In the genomic region with DNA sequence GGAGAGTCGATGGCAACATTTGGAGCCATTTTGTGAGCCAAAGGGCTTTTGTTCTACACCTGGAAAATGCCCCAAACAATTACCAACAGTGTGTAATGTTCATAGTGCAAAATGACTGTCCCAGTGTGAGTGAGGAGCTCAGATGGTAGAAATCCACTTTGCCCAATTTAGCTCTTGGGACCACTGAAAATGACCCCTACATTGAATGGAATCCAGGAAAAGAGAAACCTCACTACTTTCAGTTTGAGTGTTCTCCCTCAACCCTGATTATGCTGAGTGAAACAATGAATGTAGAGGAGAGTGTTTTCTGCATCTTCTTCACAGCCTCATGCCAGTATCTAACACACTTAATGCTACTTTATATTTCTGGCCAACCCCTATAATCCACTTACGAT, we compare ENCODE assay signal across 25 cellular contexts.
A peak's percentile ranks its signal among the peaks of the same experiment; 100 is the strongest.
DNase-seq lines count a peak whose midpoint lies in the region; ATAC-seq lines count a peak whose summit lies in the region.
"Had no signal": no experiment of that assay in that cellular context is flagged by ENCODE, and none has a peak within 500 bp of the region (broad histone marks: within the 10 kb centered on the region; RNA-seq: fewer than 3 reads in every experiment).

No MANE protein-coding gene starts in this region.

- no peaks in the 10 kb centered on the region for H3K4me1 ChIP-seq in aorta (ENCODE audit: control insufficient read depth in 1 of 2, insufficient read depth in 2 of 2, low read length in 2 of 2)

- H3K36me3 Mint-ChIP-seq in activated T-cell treated with anti-CD3 and anti-CD28 coated beads, Interleukin-2, amount 50 U/mL, for 72 hours (ENCODE audit: insufficient read depth in 2 of 2): no peaks in the 10 kb centered on the region
- no peaks in the 10 kb centered on the region for H3K36me3 Mint-ChIP-seq in stimulated activated effector memory CD8-positive, alpha-beta T cell treated with anti-CD3 and anti-CD28 coated beads, Interleukin-12 subunit alpha, Interleukin-12 subunit beta, amount 100 ng/mL, for 72 hours
- H3K36me3 Mint-ChIP-seq: CD8-positive, alpha-beta T cell; T-cell had no signal

- 79 to 86% methylated on average over 2 of the region's 2 CpGs for WGBS in aorta, 2 donors

- H3K4me3 ChIP-seq in aorta (ENCODE audit: low read length in 2 of 2): no peak overlapping the region

- intact Hi-C loops in aorta (cut with DNase I): no loop called here

- H3K27ac Mint-ChIP-seq in activated T-cell treated with anti-CD3 and anti-CD28 coated beads, Interleukin-2, amount 50 U/mL, for 72 hours: no peak overlapping the region
- H3K27ac Mint-ChIP-seq in stimulated activated effector memory CD8-positive, alpha-beta T cell treated with anti-CD3 and anti-CD28 coated beads, Interleukin-12 subunit alpha, Interleukin-12 subunit beta, amount 100 ng/mL, for 72 hours: no peak overlapping the region
- H3K27ac Mint-ChIP-seq: CD8-positive, alpha-beta T cell; T-cell; T-helper 2 cell treated with Interferon-gamma antibody and Interleukin-4, amounts not matched to agents 5 μg/mL and 100 μg/mL, for 36 hours had no signal

- H3K27ac ChIP-seq in aorta (ENCODE audit: low read depth in 1 of 2, low read length in 2 of 2): no peak overlapping the region

- peaks cover 0 to 2% of the 10 kb centered on the region in 2 donors for H3K27me3 ChIP-seq in aorta (ENCODE audit: control insufficient read depth in 1 of 2, insufficient read depth in 2 of 2, low read length in 1 of 2)

- no peak for DNase-seq in activated T-cell treated with anti-CD3 and anti-CD28 coated beads, Interleukin-2, amount 50 U/mL, for 72 hours
- no peak for DNase-seq in activated T-cell treated with anti-CD3 and anti-CD28 coated beads, Interleukin-2, amount 50 U/mL, for 1 hour
- no peak for DNase-seq in stimulated activated effector memory CD8-positive, alpha-beta T cell treated with anti-CD3 and anti-CD28 coated beads, Interleukin-12 subunit alpha, Interleukin-12 subunit beta, amount 100 ng/mL, for 72 hours (ENCODE audit: low spot score in 2 of 2)
- no peak for DNase-seq in stimulated activated CD4-positive, alpha-beta T cell treated with anti-CD3 and anti-CD28 coated beads, Interleukin-2, amount 100 ng/mL, for 24 hours
- DNase-seq in G401 (ENCODE audit: low spot score): no peak
- no peak for DNase-seq in aorta
- DNase-seq: 8988T; AML-193; C1 segment of cervical spinal cord; CD8-positive, alpha-beta T cell; DND-41; H7; MM.1S; NCI-H1048; NCI-H1417 treated with DMSO at 0.1 percent for 48 hours; NCI-H187 treated with DMSO at 0.1 percent for 48 hours; NCI-H226; NCI-H510A treated with DMSO at 0.1 percent for 48 hours; NCI-H748 treated with DMSO at 0.1 percent for 48 hours; NK-92 treated with Interleukin-12 subunit alpha and Interleukin-12 subunit beta, amount 100 ng/mL, for 24 hours; T-cell had no signal

- H3K9me3 Mint-ChIP-seq in activated T-cell treated with anti-CD3 and anti-CD28 coated beads, Interleukin-2, amount 50 U/mL, for 72 hours: no peaks in the 10 kb centered on the region
- H3K9me3 Mint-ChIP-seq in stimulated activated effector memory CD8-positive, alpha-beta T cell treated with anti-CD3 and anti-CD28 coated beads, Interleukin-12 subunit alpha, Interleukin-12 subunit beta, amount 100 ng/mL, for 72 hours: no peaks in the 10 kb centered on the region
- H3K9me3 Mint-ChIP-seq: CD8-positive, alpha-beta T cell; T-cell; T-helper 2 cell treated with Interferon-gamma antibody and Interleukin-4, amounts not matched to agents 5 μg/mL and 100 μg/mL, for 36 hours had no signal

- ATAC-seq in activated T-cell treated with anti-CD3 and anti-CD28 coated beads, Interleukin-2, amount 50 U/mL, for 72 hours (replicated peaks in 1 of 2): peak; percentile 37 to 53
- ATAC-seq in GM21619 (IDR thresholded peaks at IDR 0.05; ENCODE audit: unreplicated experiment) (peak; percentile 55), HG03066 (IDR thresholded peaks at IDR 0.05; ENCODE audit: low read depth, unreplicated experiment) (peak; percentile 57), aorta (ENCODE audit: low FRiP score) (no peak)
- peak; percentile 55 for ATAC-seq in stimulated activated effector memory CD8-positive, alpha-beta T cell treated with anti-CD3 and anti-CD28 coated beads, Interleukin-12 subunit alpha, Interleukin-12 subunit beta, amount 100 ng/mL, for 72 hours
- ATAC-seq: CD8-positive, alpha-beta T cell; Panc1 had no signal

- H3K4me1 Mint-ChIP-seq in activated T-cell treated with anti-CD3 and anti-CD28 coated beads, Interleukin-2, amount 50 U/mL, for 72 hours (ENCODE audit: low read depth): peaks cover 19% of the 10 kb centered on the region
- peaks cover 18% of the 10 kb centered on the region for H3K4me1 Mint-ChIP-seq in stimulated activated effector memory CD8-positive, alpha-beta T cell treated with anti-CD3 and anti-CD28 coated beads, Interleukin-12 subunit alpha, Interleukin-12 subunit beta, amount 100 ng/mL, for 72 hours

- H3K27me3 Mint-ChIP-seq in activated T-cell treated with anti-CD3 and anti-CD28 coated beads, Interleukin-2, amount 50 U/mL, for 72 hours (ENCODE audit: low read depth): peaks cover 43% of the 10 kb centered on the region

- no peaks in the 10 kb centered on the region for H3K36me3 ChIP-seq in aorta (ENCODE audit: control insufficient read depth in 1 of 2, insufficient read depth in 2 of 2, low read length in 1 of 2)

- H3K4me3 Mint-ChIP-seq in activated T-cell treated with anti-CD3 and anti-CD28 coated beads, Interleukin-2, amount 50 U/mL, for 72 hours: peak overlapping the region in 1 of 2 donors; percentile 13
- H3K4me3 Mint-ChIP-seq in stimulated activated effector memory CD8-positive, alpha-beta T cell treated with anti-CD3 and anti-CD28 coated beads, Interleukin-12 subunit alpha, Interleukin-12 subunit beta, amount 100 ng/mL, for 72 hours: no peak overlapping the region
- H3K4me3 Mint-ChIP-seq: CD8-positive, alpha-beta T cell; T-cell; T-helper 2 cell treated with Interferon-gamma antibody and Interleukin-4, amounts not matched to agents 5 μg/mL and 100 μg/mL, for 36 hours had no signal

- in situ Hi-C loops in G401 (cut with HindIII; ENCODE audit: low sequenced_read_pairs): no loop called here

- no peaks in the 10 kb centered on the region for H3K9me3 ChIP-seq in aorta (ENCODE audit: control insufficient read depth, low read length)
